Comparison of ENCODE assay signal across 1 cellular context in the genomic region with DNA sequence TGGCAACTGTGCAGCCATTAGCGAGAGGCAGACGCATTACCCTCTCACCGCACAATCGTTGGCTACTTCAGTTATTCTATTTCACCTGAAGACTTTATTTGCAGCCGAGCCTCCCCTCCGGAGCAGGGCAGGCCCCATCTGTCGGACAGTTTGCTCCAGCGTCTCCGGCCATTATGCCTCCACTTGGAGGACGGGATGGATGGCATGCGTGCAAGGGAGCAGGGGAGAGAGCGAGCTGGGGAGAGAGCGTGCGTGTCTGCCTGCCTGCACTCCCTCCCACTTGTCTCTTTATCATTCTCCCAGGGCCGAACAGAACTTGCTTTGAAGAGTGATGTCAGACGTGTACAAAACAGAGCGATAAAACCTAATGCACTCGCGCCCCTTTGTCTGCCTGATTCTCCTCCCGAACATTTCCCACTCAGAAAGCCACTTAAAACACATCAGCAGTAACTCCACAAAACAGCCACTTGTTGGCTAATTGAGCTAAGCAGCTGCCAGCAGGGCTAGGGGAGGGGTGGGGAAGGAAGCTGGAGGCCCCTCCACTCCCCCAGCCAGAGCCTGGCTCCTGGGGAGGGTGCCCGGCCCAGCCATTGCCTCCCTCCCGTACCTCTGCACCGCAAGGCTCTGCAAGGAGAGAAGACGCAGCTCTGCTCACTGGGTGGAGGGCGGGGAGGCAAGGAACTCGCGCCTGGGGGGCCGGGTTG.
TF ChIP-seq lines count a peak whose summit lies in the region.

No MANE protein-coding gene starts in this region.

TF ChIP-seq in K562, 482 proteins besides CTCF, POLR2A, EP300 and RAD21 (continued from another document and continues in another):
- TF ChIP-seq, protein P1, sequence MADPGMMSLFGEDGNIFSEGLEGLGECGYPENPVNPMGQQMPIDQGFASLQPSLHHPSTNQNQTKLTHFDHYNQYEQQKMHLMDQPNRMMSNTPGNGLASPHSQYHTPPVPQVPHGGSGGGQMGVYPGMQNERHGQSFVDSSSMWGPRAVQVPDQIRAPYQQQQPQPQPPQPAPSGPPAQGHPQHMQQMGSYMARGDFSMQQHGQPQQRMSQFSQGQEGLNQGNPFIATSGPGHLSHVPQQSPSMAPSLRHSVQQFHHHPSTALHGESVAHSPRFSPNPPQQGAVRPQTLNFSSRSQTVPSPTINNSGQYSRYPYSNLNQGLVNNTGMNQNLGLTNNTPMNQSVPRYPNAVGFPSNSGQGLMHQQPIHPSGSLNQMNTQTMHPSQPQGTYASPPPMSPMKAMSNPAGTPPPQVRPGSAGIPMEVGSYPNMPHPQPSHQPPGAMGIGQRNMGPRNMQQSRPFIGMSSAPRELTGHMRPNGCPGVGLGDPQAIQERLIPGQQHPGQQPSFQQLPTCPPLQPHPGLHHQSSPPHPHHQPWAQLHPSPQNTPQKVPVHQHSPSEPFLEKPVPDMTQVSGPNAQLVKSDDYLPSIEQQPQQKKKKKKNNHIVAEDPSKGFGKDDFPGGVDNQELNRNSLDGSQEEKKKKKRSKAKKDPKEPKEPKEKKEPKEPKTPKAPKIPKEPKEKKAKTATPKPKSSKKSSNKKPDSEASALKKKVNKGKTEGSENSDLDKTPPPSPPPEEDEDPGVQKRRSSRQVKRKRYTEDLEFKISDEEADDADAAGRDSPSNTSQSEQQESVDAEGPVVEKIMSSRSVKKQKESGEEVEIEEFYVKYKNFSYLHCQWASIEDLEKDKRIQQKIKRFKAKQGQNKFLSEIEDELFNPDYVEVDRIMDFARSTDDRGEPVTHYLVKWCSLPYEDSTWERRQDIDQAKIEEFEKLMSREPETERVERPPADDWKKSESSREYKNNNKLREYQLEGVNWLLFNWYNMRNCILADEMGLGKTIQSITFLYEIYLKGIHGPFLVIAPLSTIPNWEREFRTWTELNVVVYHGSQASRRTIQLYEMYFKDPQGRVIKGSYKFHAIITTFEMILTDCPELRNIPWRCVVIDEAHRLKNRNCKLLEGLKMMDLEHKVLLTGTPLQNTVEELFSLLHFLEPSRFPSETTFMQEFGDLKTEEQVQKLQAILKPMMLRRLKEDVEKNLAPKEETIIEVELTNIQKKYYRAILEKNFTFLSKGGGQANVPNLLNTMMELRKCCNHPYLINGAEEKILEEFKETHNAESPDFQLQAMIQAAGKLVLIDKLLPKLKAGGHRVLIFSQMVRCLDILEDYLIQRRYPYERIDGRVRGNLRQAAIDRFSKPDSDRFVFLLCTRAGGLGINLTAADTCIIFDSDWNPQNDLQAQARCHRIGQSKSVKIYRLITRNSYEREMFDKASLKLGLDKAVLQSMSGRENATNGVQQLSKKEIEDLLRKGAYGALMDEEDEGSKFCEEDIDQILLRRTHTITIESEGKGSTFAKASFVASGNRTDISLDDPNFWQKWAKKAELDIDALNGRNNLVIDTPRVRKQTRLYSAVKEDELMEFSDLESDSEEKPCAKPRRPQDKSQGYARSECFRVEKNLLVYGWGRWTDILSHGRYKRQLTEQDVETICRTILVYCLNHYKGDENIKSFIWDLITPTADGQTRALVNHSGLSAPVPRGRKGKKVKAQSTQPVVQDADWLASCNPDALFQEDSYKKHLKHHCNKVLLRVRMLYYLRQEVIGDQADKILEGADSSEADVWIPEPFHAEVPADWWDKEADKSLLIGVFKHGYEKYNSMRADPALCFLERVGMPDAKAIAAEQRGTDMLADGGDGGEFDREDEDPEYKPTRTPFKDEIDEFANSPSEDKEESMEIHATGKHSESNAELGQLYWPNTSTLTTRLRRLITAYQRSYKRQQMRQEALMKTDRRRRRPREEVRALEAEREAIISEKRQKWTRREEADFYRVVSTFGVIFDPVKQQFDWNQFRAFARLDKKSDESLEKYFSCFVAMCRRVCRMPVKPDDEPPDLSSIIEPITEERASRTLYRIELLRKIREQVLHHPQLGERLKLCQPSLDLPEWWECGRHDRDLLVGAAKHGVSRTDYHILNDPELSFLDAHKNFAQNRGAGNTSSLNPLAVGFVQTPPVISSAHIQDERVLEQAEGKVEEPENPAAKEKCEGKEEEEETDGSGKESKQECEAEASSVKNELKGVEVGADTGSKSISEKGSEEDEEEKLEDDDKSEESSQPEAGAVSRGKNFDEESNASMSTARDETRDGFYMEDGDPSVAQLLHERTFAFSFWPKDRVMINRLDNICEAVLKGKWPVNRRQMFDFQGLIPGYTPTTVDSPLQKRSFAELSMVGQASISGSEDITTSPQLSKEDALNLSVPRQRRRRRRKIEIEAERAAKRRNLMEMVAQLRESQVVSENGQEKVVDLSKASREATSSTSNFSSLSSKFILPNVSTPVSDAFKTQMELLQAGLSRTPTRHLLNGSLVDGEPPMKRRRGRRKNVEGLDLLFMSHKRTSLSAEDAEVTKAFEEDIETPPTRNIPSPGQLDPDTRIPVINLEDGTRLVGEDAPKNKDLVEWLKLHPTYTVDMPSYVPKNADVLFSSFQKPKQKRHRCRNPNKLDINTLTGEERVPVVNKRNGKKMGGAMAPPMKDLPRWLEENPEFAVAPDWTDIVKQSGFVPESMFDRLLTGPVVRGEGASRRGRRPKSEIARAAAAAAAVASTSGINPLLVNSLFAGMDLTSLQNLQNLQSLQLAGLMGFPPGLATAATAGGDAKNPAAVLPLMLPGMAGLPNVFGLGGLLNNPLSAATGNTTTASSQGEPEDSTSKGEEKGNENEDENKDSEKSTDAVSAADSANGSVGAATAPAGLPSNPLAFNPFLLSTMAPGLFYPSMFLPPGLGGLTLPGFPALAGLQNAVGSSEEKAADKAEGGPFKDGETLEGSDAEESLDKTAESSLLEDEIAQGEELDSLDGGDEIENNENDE (IDR thresholded peaks at IDR 0.05; ENCODE audit: low read depth, low read length) = no peak
- TF ChIP-seq TAF15 (IDR thresholded peaks at IDR 0.05; ENCODE audit: low read depth, low read length) (no peak), ZNF584 (CRISPR knock-in tag; IDR thresholded peaks at IDR 0.05; ENCODE audit: low read depth) (no peak), E2F3 (CRISPR knock-in tag; IDR thresholded peaks at IDR 0.05) (no peak), CTBP1 (IDR thresholded peaks at IDR 0.05; ENCODE audit: borderline replicate concordance) (peak; percentile 82), TBP (optimal IDR thresholded peaks at IDR 0.05; ENCODE audit: low read depth, low read length) (peak; percentile 48), POLR2AphosphoS2 (IDR thresholded peaks at IDR 0.05; ENCODE audit: low read length) (no peak), SUPT5H (IDR thresholded peaks at IDR 0.05) (0 out of 2 replicates have a peak, but pooled peaks have one; percentile 31), CBX2 (IDR thresholded peaks at IDR 0.05; ENCODE audit: insufficient read depth, low read length, poor library complexity, severe bottlenecking) (no peak), FOXJ2 (tag; IDR thresholded peaks at IDR 0.05) (no peak), ZNF644 (tag; IDR thresholded peaks at IDR 0.05; ENCODE audit: low read depth) (no peak), ELF4 (CRISPR knock-in tag; IDR thresholded peaks at IDR 0.05) (no peak), ZNF551 (CRISPR knock-in tag; IDR thresholded peaks at IDR 0.05) (no peak), KLF10 (CRISPR knock-in tag; IDR thresholded peaks at IDR 0.05) (no peak), KLF1 (tag; IDR thresholded peaks at IDR 0.05) (peak; percentile 30; the same call in 1 of the 2 replicates), HIVEP1 (CRISPR knock-in tag; IDR thresholded peaks at IDR 0.05) (no peak), ARHGAP35 (IDR thresholded peaks at IDR 0.05; ENCODE audit: partially characterized antibody) (no peak), HMG20A (CRISPR knock-in tag; conservative IDR thresholded peaks at IDR 0.05) (no peak), XRCC5 (IDR thresholded peaks at IDR 0.05; ENCODE audit: low read depth, low read length) (no peak), BRCA1 (IDR thresholded peaks at IDR 0.05) (no peak), BRCA1 (CRISPR knock-in tag; IDR thresholded peaks at IDR 0.05) (no peak), TRIM24 (IDR thresholded peaks at IDR 0.05) (peak; percentile 42 to 63; a peak in 3 of 4 replicates), ZBED1 (IDR thresholded peaks at IDR 0.05) (no peak), ZNF75A (CRISPR knock-in tag; IDR thresholded peaks at IDR 0.05) (no peak), CSDE1 (IDR thresholded peaks at IDR 0.05) (no peak), ZNF282 (CRISPR knock-in tag; IDR thresholded peaks at IDR 0.05) (no peak), ZFP1 (CRISPR knock-in tag; IDR thresholded peaks at IDR 0.05) (no peak), MYBL2 (IDR thresholded peaks at IDR 0.05; ENCODE audit: low read depth) (no peak), MYBL2 (CRISPR knock-in tag; IDR thresholded peaks at IDR 0.05; ENCODE audit: borderline replicate concordance) (no peak), PHF8 (IDR thresholded peaks at IDR 0.05; ENCODE audit: borderline replicate concordance, low read length) (peak; percentile 39; the same call in 1 of the 2 replicates), ZNF766 (CRISPR knock-in tag; conservative IDR thresholded peaks at IDR 0.05) (peak; percentile 64), SRSF9 (IDR thresholded peaks at IDR 0.05; ENCODE audit: borderline replicate concordance, low read depth, low read length) (no peak), PPARD (CRISPR knock-in tag; IDR thresholded peaks at IDR 0.05) (no peak), NFE2 (IDR thresholded peaks at IDR 0.05; ENCODE audit: low read depth) (0 out of 2 replicates have a peak, but pooled peaks have one; percentile 14), FOS (IDR thresholded peaks at IDR 0.05; ENCODE audit: extremely low read depth, insufficient read length) (no peak), MAFK (IDR thresholded peaks at IDR 0.05; ENCODE audit: low read length) (no peak), GTF2F1 (IDR thresholded peaks at IDR 0.05; ENCODE audit: low read depth, low read length) (no peak)
- TF ChIP-seq, protein P2, sequence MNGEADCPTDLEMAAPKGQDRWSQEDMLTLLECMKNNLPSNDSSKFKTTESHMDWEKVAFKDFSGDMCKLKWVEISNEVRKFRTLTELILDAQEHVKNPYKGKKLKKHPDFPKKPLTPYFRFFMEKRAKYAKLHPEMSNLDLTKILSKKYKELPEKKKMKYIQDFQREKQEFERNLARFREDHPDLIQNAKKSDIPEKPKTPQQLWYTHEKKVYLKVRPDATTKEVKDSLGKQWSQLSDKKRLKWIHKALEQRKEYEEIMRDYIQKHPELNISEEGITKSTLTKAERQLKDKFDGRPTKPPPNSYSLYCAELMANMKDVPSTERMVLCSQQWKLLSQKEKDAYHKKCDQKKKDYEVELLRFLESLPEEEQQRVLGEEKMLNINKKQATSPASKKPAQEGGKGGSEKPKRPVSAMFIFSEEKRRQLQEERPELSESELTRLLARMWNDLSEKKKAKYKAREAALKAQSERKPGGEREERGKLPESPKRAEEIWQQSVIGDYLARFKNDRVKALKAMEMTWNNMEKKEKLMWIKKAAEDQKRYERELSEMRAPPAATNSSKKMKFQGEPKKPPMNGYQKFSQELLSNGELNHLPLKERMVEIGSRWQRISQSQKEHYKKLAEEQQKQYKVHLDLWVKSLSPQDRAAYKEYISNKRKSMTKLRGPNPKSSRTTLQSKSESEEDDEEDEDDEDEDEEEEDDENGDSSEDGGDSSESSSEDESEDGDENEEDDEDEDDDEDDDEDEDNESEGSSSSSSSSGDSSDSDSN (IDR thresholded peaks at IDR 0.05; ENCODE audit: borderline replicate concordance in 1 of 2, low read depth in 2 of 2, low read length in 2 of 2) = peak; percentile 24 to 72; a peak in 1 of 4 replicates
- TF ChIP-seq, protein P3, sequence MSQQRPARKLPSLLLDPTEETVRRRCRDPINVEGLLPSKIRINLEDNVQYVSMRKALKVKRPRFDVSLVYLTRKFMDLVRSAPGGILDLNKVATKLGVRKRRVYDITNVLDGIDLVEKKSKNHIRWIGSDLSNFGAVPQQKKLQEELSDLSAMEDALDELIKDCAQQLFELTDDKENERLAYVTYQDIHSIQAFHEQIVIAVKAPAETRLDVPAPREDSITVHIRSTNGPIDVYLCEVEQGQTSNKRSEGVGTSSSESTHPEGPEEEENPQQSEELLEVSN (IDR thresholded peaks at IDR 0.05; ENCODE audit: borderline replicate concordance in 1 of 2, extremely low read depth in 1 of 2, insufficient read depth in 1 of 2, insufficient read length in 1 of 2, low read depth in 1 of 2, low read length in 1 of 2, poor library complexity in 1 of 2, severe bottlenecking in 1 of 2) = peak; percentile 64 to 69
- TF ChIP-seq, protein P4, sequence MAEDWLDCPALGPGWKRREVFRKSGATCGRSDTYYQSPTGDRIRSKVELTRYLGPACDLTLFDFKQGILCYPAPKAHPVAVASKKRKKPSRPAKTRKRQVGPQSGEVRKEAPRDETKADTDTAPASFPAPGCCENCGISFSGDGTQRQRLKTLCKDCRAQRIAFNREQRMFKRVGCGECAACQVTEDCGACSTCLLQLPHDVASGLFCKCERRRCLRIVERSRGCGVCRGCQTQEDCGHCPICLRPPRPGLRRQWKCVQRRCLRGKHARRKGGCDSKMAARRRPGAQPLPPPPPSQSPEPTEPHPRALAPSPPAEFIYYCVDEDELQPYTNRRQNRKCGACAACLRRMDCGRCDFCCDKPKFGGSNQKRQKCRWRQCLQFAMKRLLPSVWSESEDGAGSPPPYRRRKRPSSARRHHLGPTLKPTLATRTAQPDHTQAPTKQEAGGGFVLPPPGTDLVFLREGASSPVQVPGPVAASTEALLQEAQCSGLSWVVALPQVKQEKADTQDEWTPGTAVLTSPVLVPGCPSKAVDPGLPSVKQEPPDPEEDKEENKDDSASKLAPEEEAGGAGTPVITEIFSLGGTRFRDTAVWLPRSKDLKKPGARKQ (CRISPR knock-in tag; IDR thresholded peaks at IDR 0.05) = no peak
- TF ChIP-seq, protein P5, sequence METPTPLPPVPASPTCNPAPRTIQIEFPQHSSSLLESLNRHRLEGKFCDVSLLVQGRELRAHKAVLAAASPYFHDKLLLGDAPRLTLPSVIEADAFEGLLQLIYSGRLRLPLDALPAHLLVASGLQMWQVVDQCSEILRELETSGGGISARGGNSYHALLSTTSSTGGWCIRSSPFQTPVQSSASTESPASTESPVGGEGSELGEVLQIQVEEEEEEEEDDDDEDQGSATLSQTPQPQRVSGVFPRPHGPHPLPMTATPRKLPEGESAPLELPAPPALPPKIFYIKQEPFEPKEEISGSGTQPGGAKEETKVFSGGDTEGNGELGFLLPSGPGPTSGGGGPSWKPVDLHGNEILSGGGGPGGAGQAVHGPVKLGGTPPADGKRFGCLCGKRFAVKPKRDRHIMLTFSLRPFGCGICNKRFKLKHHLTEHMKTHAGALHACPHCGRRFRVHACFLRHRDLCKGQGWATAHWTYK (CRISPR knock-in tag; IDR thresholded peaks at IDR 0.05) = no peak
- TF ChIP-seq, protein P6, sequence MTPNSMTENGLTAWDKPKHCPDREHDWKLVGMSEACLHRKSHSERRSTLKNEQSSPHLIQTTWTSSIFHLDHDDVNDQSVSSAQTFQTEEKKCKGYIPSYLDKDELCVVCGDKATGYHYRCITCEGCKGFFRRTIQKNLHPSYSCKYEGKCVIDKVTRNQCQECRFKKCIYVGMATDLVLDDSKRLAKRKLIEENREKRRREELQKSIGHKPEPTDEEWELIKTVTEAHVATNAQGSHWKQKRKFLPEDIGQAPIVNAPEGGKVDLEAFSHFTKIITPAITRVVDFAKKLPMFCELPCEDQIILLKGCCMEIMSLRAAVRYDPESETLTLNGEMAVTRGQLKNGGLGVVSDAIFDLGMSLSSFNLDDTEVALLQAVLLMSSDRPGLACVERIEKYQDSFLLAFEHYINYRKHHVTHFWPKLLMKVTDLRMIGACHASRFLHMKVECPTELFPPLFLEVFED (CRISPR knock-in tag; conservative IDR thresholded peaks at IDR 0.05) = no peak
- TF ChIP-seq, protein P7, sequence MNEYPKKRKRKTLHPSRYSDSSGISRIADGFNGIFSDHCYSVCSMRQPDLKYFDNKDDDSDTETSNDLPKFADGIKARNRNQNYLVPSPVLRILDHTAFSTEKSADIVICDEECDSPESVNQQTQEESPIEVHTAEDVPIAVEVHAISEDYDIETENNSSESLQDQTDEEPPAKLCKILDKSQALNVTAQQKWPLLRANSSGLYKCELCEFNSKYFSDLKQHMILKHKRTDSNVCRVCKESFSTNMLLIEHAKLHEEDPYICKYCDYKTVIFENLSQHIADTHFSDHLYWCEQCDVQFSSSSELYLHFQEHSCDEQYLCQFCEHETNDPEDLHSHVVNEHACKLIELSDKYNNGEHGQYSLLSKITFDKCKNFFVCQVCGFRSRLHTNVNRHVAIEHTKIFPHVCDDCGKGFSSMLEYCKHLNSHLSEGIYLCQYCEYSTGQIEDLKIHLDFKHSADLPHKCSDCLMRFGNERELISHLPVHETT (CRISPR knock-in tag; conservative IDR thresholded peaks at IDR 0.05 in 1 of 2, IDR thresholded peaks at IDR 0.05 in 1 of 2) = no peak
